In genomic region chrX:26649534-26649933, GRCh38 we compare ENCODE assay signal across 1 cellular context.
TF ChIP-seq lines count a peak whose summit lies in the region.

No MANE protein-coding gene starts in this region.

TF ChIP-seq in GM23338, 12 proteins besides CTCF, POLR2A, EP300 and RAD21 (continued from another document):
- TF ChIP-seq ZNF462 (CRISPR knock-in tag; IDR thresholded peaks at IDR 0.05) = no peak
